22 cellular contexts compared by ENCODE assay signal in genomic region chrX:3393168-3393567, GRCh38. TPM values are rescaled to one million over a fixed set of nuclear protein-coding genes. Genes with fewer than 3 reads are reported as not detected.
"Had no signal": no experiment of that assay in that cellular context is flagged by ENCODE, and none has a peak within 500 bp of the region (broad histone marks: within the 10 kb centered on the region; RNA-seq: fewer than 3 reads in every experiment).

No MANE protein-coding gene starts in this region.

- H3K27me3 Mint-ChIP-seq: activated CD4-positive, alpha-beta T cell treated with anti-CD3 and anti-CD28 coated beads for 36 hours; activated naive CD8-positive, alpha-beta T cell treated with anti-CD3 and anti-CD28 coated beads for 36 hours; dendritic cell treated with granulocyte-macrophage colony-stimulating factor and Interleukin-4, amounts not matched to agents 40 ng/mL and 50 ng/mL, for 4 days; stimulated activated naive CD8-positive, alpha-beta T cell treated with anti-CD3 and anti-CD28 coated beads, Interleukin-15, Interleukin-2, amounts not matched to agents 100 ng/mL and 50 ng/mL, for 24 hours had no signal

- H3K27ac Mint-ChIP-seq: activated CD4-positive, alpha-beta T cell treated with anti-CD3 and anti-CD28 coated beads for 36 hours; activated naive CD8-positive, alpha-beta T cell treated with anti-CD3 and anti-CD28 coated beads for 36 hours; activated T-helper 1 cell treated with anti-CD3 and anti-CD28 coated beads, Interleukin-12 subunit alpha, Interleukin-12 subunit beta, Interleukin-2, Interleukin-4 antibody, amounts not matched to agents 30 ng/mL and 10 ng/mL and 1 ng/mL, durations not matched to agents 14 hours and 24 hours and 36 hours; dendritic cell treated with granulocyte-macrophage colony-stimulating factor and Interleukin-4, amounts not matched to agents 40 ng/mL and 50 ng/mL, for 4 days; immature natural killer cell; memory B cell; naive thymus-derived CD4-positive, alpha-beta T cell; stimulated activated naive CD8-positive, alpha-beta T cell treated with anti-CD3 and anti-CD28 coated beads, Interleukin-15, Interleukin-2, amounts not matched to agents 100 ng/mL and 50 ng/mL, for 24 hours; T-helper 2 cell treated with Interferon-gamma antibody and Interleukin-4, amounts not matched to agents 5 μg/mL and 100 μg/mL, for 36 hours had no signal

- H3K4me1 Mint-ChIP-seq: activated CD4-positive, alpha-beta T cell treated with anti-CD3 and anti-CD28 coated beads for 36 hours; activated naive CD8-positive, alpha-beta T cell treated with anti-CD3 and anti-CD28 coated beads for 36 hours; immature natural killer cell; memory B cell had no signal

- DNase-seq: activated CD4-positive, alpha-beta T cell treated with anti-CD3 and anti-CD28 coated beads for 36 hours; activated CD4-positive, alpha-beta T cell treated with anti-CD3 and anti-CD28 coated beads, Interleukin-2, amount 50 U/mL, for 48 hours; activated gamma-delta T cell treated with Interleukin-2 at 50 U/mL for 16 hours; activated naive CD8-positive, alpha-beta T cell treated with anti-CD3 and anti-CD28 coated beads for 36 hours; activated T-cell treated with anti-CD3 and anti-CD28 coated beads for 4 hours; brain microvascular endothelial cell; effector CD8-positive, alpha-beta T cell; esophagus squamous epithelium; immature natural killer cell; naive thymus-derived CD4-positive, alpha-beta T cell; SK-N-SH; stimulated activated CD4-positive, alpha-beta T cell treated with anti-CD3 and anti-CD28 coated beads, Interleukin-15, amount 100 ng/mL, for 24 hours; stimulated activated CD4-positive, alpha-beta T cell treated with anti-CD3 and anti-CD28 coated beads, Interleukin-2, amount 100 ng/mL, for 48 hours; testis; upper lobe of right lung had no signal

- ATAC-seq: activated CD4-positive, alpha-beta T cell treated with anti-CD3 and anti-CD28 coated beads for 36 hours; naive thymus-derived CD4-positive, alpha-beta T cell; upper lobe of right lung had no signal

- H3K36me3 Mint-ChIP-seq: activated naive CD8-positive, alpha-beta T cell treated with anti-CD3 and anti-CD28 coated beads for 36 hours; immature natural killer cell; memory B cell; naive thymus-derived CD4-positive, alpha-beta T cell had no signal

- H3K36me3 ChIP-seq: brain microvascular endothelial cell, esophagus squamous epithelium, neutrophil, upper lobe of right lung had no signal

- FAIRE-seq: TTC549 had no signal

- H3K4me3 Mint-ChIP-seq: activated CD4-positive, alpha-beta T cell treated with anti-CD3 and anti-CD28 coated beads for 36 hours; activated naive CD8-positive, alpha-beta T cell treated with anti-CD3 and anti-CD28 coated beads for 36 hours; activated T-helper 1 cell treated with anti-CD3 and anti-CD28 coated beads, Interleukin-12 subunit alpha, Interleukin-12 subunit beta, Interleukin-2, Interleukin-4 antibody, amounts not matched to agents 30 ng/mL and 10 ng/mL and 1 ng/mL, durations not matched to agents 14 hours and 24 hours and 36 hours; dendritic cell treated with granulocyte-macrophage colony-stimulating factor and Interleukin-4, amounts not matched to agents 40 ng/mL and 50 ng/mL, for 4 days; immature natural killer cell; memory B cell; naive thymus-derived CD4-positive, alpha-beta T cell; stimulated activated naive CD8-positive, alpha-beta T cell treated with anti-CD3 and anti-CD28 coated beads, Interleukin-15, Interleukin-2, amounts not matched to agents 100 ng/mL and 50 ng/mL, for 24 hours; T-helper 2 cell treated with Interferon-gamma antibody and Interleukin-4, amounts not matched to agents 5 μg/mL and 100 μg/mL, for 36 hours had no signal

- H3K4me3 ChIP-seq: esophagus squamous epithelium, testis, upper lobe of right lung had no signal

- H3K27me3 ChIP-seq: brain microvascular endothelial cell, esophagus squamous epithelium, neutrophil, testis, upper lobe of right lung had no signal

- H3K9me3 Mint-ChIP-seq: activated naive CD8-positive, alpha-beta T cell treated with anti-CD3 and anti-CD28 coated beads for 36 hours; activated T-helper 1 cell treated with anti-CD3 and anti-CD28 coated beads, Interleukin-12 subunit alpha, Interleukin-12 subunit beta, Interleukin-2, Interleukin-4 antibody, amounts not matched to agents 30 ng/mL and 10 ng/mL and 1 ng/mL, durations not matched to agents 14 hours and 24 hours and 36 hours; dendritic cell treated with granulocyte-macrophage colony-stimulating factor and Interleukin-4, amounts not matched to agents 40 ng/mL and 50 ng/mL, for 4 days; stimulated activated naive CD8-positive, alpha-beta T cell treated with anti-CD3 and anti-CD28 coated beads, Interleukin-15, Interleukin-2, amounts not matched to agents 100 ng/mL and 50 ng/mL, for 24 hours; T-helper 2 cell treated with Interferon-gamma antibody and Interleukin-4, amounts not matched to agents 5 μg/mL and 100 μg/mL, for 36 hours had no signal

RNA-seq across cellular contexts. Expression of gene MXRA5, which starts 46.7 kb away (rescaled TPM):
- total RNA-seq: activated CD4-positive, alpha-beta T cell treated with anti-CD3 and anti-CD28 coated beads for 36 hours; activated naive CD8-positive, alpha-beta T cell treated with anti-CD3 and anti-CD28 coated beads for 36 hours; activated T-helper 1 cell treated with anti-CD3 and anti-CD28 coated beads, Interleukin-12 subunit alpha, Interleukin-12 subunit beta, Interleukin-2, Interleukin-4 antibody, amounts not matched to agents 30 ng/mL and 10 ng/mL and 1 ng/mL, durations not matched to agents 14 hours and 24 hours and 36 hours; naive thymus-derived CD4-positive, alpha-beta T cell had no signal
